25 cellular contexts compared by ENCODE assay signal in genomic region chr11:112615238-112615637, GRCh38.
"Had no signal": no experiment of that assay in that cellular context is flagged by ENCODE, and none has a peak within 500 bp of the region (broad histone marks: within the 10 kb centered on the region; RNA-seq: fewer than 3 reads in every experiment).

No MANE protein-coding gene starts in this region.

- H3K9me3 ChIP-seq: ascending aorta, left lung, right atrium auricular region, stomach, thyroid gland, upper lobe of left lung had no signal

- H3K27me3 ChIP-seq: ascending aorta, left lung, neural progenitor cell, right atrium auricular region, stomach, thyroid gland, upper lobe of left lung had no signal

- H2AFZ ChIP-seq: neural progenitor cell, parathyroid adenoma had no signal

- ATAC-seq: activated CD4-positive, alpha-beta T cell treated with anti-CD3 and anti-CD28 coated beads for 36 hours; activated CD8-positive, alpha-beta memory T cell treated with anti-CD3 and anti-CD28 coated beads, Interleukin-2, amount 10 ng/mL, durations not matched to agents 7 days and 5 days; activated CD8-positive, alpha-beta T cell treated with anti-CD3 and anti-CD28 coated beads, Interleukin-2, amount 10 ng/mL, durations not matched to agents 7 days and 5 days; left lung; stimulated activated memory B cell treated with anti-CD40 and anti-IgM and Interleukin-4, amounts not matched to agents 10 μg/mL and 1 μg/mL and 100 μg/mL, for 72 hours had no signal

- H3K4me1 ChIP-seq: left lung, parathyroid adenoma had no signal

- H3K36me3 ChIP-seq: ascending aorta, left lung, neural progenitor cell, right atrium auricular region, stomach, thyroid gland, upper lobe of left lung had no signal

- H3K4me3 ChIP-seq: ascending aorta, left lung, neural progenitor cell, right atrium auricular region, smooth muscle cell, stomach, thyroid gland, upper lobe of left lung had no signal

- H3K27ac ChIP-seq: ascending aorta, left lung, neural progenitor cell, parathyroid adenoma, right atrium auricular region, stomach, thyroid gland had no signal

- H3K36me3 Mint-ChIP-seq: activated CD8-positive, alpha-beta memory T cell treated with anti-CD3 and anti-CD28 coated beads, Interleukin-2, amount 10 ng/mL, durations not matched to agents 7 days and 5 days; activated naive CD8-positive, alpha-beta T cell treated with anti-CD3 and anti-CD28 coated beads, Interleukin-2, amount 10 ng/mL, durations not matched to agents 7 days and 5 days; mesothelial cell of epicardium; naive B cell; neural progenitor cell; stimulated activated memory B cell treated with anti-CD40 and anti-IgM and Interleukin-4, amounts not matched to agents 10 μg/mL and 1 μg/mL and 100 μg/mL, for 72 hours had no signal

- H3K27ac Mint-ChIP-seq: activated CD4-positive, alpha-beta T cell treated with anti-CD3 and anti-CD28 coated beads for 36 hours; activated CD8-positive, alpha-beta memory T cell treated with anti-CD3 and anti-CD28 coated beads, Interleukin-2, amount 10 ng/mL, durations not matched to agents 7 days and 5 days; activated CD8-positive, alpha-beta T cell treated with anti-CD3 and anti-CD28 coated beads, Interleukin-2, amount 10 ng/mL, durations not matched to agents 7 days and 5 days; activated naive CD4-positive, alpha-beta T cell treated with anti-CD3 and anti-CD28 coated beads for 36 hours; activated naive CD8-positive, alpha-beta T cell treated with anti-CD3 and anti-CD28 coated beads, Interleukin-2, amount 10 ng/mL, durations not matched to agents 7 days and 5 days; naive B cell; neural progenitor cell; stimulated activated memory B cell treated with anti-CD40 and anti-IgM and Interleukin-4, amounts not matched to agents 10 μg/mL and 1 μg/mL and 100 μg/mL, for 72 hours had no signal

- DNase-seq: activated CD4-positive, alpha-beta T cell treated with anti-CD3 and anti-CD28 coated beads for 36 hours; activated CD4-positive, CD25-positive, alpha-beta regulatory T cell; activated CD8-positive, alpha-beta memory T cell treated with anti-CD3 and anti-CD28 coated beads, Interleukin-2, amount 10 ng/mL, durations not matched to agents 7 days and 5 days; activated CD8-positive, alpha-beta T cell treated with anti-CD3 and anti-CD28 coated beads, Interleukin-2, amount 10 ng/mL, durations not matched to agents 7 days and 5 days; activated effector memory CD4-positive, alpha-beta T cell treated with Interleukin-2 at 50 U/mL for 16 hours; activated naive CD4-positive, alpha-beta T cell treated with anti-CD3 and anti-CD28 coated beads for 36 hours; activated naive CD8-positive, alpha-beta T cell treated with anti-CD3 and anti-CD28 coated beads, Interleukin-2, amount 10 ng/mL, durations not matched to agents 7 days and 5 days; effector CD8-positive, alpha-beta T cell; erythroblast; left lung; naive B cell; occipital lobe; stimulated activated CD4-positive, alpha-beta T cell treated with anti-CD3 and anti-CD28 coated beads, Interleukin-1b, Interleukin-23, amount 100 ng/mL, for 48 hours; stimulated activated CD4-positive, alpha-beta T cell treated with anti-CD3 and anti-CD28 coated beads, Interleukin-4, amount 100 ng/mL, for 4 hours; stimulated activated CD8-positive, alpha-beta memory T cell treated with anti-CD3 and anti-CD28 coated beads, Interleukin-4, amount 100 ng/mL, for 48 hours; stomach; thyroid gland; upper lobe of left lung had no signal

- H3K4me1 Mint-ChIP-seq: activated CD4-positive, alpha-beta T cell treated with anti-CD3 and anti-CD28 coated beads for 36 hours; activated CD8-positive, alpha-beta memory T cell treated with anti-CD3 and anti-CD28 coated beads, Interleukin-2, amount 10 ng/mL, durations not matched to agents 7 days and 5 days; activated naive CD8-positive, alpha-beta T cell treated with anti-CD3 and anti-CD28 coated beads, Interleukin-2, amount 10 ng/mL, durations not matched to agents 7 days and 5 days; naive B cell; stimulated activated memory B cell treated with anti-CD40 and anti-IgM and Interleukin-4, amounts not matched to agents 10 μg/mL and 1 μg/mL and 100 μg/mL, for 72 hours had no signal

- H3K4me3 Mint-ChIP-seq: activated CD4-positive, alpha-beta T cell treated with anti-CD3 and anti-CD28 coated beads for 36 hours; activated CD8-positive, alpha-beta memory T cell treated with anti-CD3 and anti-CD28 coated beads, Interleukin-2, amount 10 ng/mL, durations not matched to agents 7 days and 5 days; activated CD8-positive, alpha-beta T cell treated with anti-CD3 and anti-CD28 coated beads, Interleukin-2, amount 10 ng/mL, durations not matched to agents 7 days and 5 days; activated naive CD4-positive, alpha-beta T cell treated with anti-CD3 and anti-CD28 coated beads for 36 hours; activated naive CD8-positive, alpha-beta T cell treated with anti-CD3 and anti-CD28 coated beads, Interleukin-2, amount 10 ng/mL, durations not matched to agents 7 days and 5 days; mesothelial cell of epicardium; naive B cell; neural progenitor cell; stimulated activated memory B cell treated with anti-CD40 and anti-IgM and Interleukin-4, amounts not matched to agents 10 μg/mL and 1 μg/mL and 100 μg/mL, for 72 hours had no signal

- H3K79me2 ChIP-seq: parathyroid adenoma had no signal

- H3K4me2 ChIP-seq: neural progenitor cell, smooth muscle cell had no signal

- H3K9me3 Mint-ChIP-seq: activated naive CD4-positive, alpha-beta T cell treated with anti-CD3 and anti-CD28 coated beads for 36 hours; activated naive CD8-positive, alpha-beta T cell treated with anti-CD3 and anti-CD28 coated beads, Interleukin-2, amount 10 ng/mL, durations not matched to agents 7 days and 5 days; mesothelial cell of epicardium; neural progenitor cell; stimulated activated memory B cell treated with anti-CD40 and anti-IgM and Interleukin-4, amounts not matched to agents 10 μg/mL and 1 μg/mL and 100 μg/mL, for 72 hours had no signal
